ENCODE assay signal across 1 cellular context in the genomic region with DNA sequence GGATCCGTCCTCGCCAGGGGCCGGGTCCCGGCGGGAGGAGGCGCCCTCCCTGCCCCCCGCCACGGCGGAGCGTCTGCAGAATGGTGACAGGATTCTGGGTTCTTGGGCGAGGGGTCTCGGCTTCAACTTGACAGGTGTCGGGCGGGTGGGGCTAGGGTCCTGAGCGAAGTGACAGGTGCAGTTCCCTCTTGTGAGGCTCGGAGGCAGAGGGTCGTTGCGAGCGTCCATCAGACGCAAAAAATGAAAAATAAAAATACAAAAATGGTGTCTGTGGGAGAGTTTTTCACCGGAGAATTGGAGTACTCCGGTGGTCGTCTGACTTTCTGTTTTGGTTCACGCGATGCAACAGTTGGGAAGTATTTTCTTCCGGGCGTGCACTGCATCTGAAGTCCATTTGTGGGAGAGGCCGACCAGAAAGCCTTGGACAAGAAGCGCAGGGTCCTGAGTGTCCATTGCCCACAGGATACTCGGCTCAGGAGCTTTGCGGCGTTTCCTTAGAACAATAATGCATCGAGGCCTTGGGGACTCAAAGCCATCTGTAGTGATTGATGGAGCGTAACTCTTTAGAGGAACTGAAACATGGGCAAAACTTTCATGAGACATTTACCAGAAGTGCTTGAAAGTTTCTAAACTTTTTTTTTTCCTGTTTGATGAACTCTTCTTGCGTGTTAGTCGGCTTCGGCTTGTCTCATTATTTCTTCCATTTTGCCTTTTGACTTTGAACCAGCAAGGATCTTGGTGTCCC.
TF ChIP-seq lines count a peak whose summit lies in the region.

No MANE protein-coding gene starts in this region.

TF ChIP-seq in GM23338, 12 proteins besides CTCF, POLR2A, EP300 and RAD21 (continued from another document):
- TF ChIP-seq, protein P1, sequence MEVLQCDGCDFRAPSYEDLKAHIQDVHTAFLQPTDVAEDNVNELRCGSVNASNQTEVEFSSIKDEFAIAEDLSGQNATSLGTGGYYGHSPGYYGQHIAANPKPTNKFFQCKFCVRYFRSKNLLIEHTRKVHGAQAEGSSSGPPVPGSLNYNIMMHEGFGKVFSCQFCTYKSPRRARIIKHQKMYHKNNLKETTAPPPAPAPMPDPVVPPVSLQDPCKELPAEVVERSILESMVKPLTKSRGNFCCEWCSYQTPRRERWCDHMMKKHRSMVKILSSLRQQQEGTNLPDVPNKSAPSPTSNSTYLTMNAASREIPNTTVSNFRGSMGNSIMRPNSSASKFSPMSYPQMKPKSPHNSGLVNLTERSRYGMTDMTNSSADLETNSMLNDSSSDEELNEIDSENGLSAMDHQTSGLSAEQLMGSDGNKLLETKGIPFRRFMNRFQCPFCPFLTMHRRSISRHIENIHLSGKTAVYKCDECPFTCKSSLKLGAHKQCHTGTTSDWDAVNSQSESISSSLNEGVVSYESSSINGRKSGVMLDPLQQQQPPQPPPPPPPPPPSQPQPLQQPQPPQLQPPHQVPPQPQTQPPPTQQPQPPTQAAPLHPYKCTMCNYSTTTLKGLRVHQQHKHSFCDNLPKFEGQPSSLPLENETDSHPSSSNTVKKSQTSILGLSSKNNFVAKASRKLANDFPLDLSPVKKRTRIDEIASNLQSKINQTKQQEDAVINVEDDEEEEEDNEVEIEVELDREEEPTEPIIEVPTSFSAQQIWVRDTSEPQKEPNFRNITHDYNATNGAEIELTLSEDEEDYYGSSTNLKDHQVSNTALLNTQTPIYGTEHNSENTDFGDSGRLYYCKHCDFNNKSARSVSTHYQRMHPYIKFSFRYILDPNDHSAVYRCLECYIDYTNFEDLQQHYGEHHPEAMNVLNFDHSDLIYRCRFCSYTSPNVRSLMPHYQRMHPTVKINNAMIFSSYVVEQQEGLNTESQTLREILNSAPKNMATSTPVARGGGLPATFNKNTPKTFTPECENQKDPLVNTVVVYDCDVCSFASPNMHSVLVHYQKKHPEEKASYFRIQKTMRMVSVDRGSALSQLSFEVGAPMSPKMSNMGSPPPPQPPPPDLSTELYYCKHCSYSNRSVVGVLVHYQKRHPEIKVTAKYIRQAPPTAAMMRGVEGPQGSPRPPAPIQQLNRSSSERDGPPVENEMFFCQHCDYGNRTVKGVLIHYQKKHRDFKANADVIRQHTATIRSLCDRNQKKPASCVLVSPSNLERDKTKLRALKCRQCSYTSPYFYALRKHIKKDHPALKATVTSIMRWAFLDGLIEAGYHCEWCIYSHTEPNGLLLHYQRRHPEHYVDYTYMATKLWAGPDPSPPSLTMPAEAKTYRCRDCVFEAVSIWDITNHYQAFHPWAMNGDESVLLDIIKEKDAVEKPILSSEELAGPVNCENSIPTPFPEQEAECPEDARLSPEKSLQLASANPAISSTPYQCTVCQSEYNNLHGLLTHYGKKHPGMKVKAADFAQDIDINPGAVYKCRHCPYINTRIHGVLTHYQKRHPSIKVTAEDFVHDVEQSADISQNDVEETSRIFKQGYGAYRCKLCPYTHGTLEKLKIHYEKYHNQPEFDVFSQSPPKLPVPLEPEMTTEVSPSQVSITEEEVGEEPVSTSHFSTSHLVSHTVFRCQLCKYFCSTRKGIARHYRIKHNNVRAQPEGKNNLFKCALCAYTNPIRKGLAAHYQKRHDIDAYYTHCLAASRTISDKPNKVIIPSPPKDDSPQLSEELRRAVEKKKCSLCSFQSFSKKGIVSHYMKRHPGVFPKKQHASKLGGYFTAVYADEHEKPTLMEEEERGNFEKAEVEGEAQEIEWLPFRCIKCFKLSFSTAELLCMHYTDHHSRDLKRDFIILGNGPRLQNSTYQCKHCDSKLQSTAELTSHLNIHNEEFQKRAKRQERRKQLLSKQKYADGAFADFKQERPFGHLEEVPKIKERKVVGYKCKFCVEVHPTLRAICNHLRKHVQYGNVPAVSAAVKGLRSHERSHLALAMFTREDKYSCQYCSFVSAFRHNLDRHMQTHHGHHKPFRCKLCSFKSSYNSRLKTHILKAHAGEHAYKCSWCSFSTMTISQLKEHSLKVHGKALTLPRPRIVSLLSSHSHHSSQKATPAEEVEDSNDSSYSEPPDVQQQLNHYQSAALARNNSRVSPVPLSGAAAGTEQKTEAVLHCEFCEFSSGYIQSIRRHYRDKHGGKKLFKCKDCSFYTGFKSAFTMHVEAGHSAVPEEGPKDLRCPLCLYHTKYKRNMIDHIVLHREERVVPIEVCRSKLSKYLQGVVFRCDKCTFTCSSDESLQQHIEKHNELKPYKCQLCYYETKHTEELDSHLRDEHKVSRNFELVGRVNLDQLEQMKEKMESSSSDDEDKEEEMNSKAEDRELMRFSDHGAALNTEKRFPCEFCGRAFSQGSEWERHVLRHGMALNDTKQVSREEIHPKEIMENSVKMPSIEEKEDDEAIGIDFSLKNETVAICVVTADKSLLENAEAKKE (CRISPR knock-in tag; IDR thresholded peaks at IDR 0.05) = no peak
- no peak for TF ChIP-seq EZH2phosphoT487 (IDR thresholded peaks at IDR 0.05; ENCODE audit: unreplicated experiment)
- no peak for TF ChIP-seq STAT1 (IDR thresholded peaks at IDR 0.05; ENCODE audit: unreplicated experiment)
- no peak for TF ChIP-seq JUNB (IDR thresholded peaks at IDR 0.05; ENCODE audit: unreplicated experiment)
- TF ChIP-seq, protein P2, sequence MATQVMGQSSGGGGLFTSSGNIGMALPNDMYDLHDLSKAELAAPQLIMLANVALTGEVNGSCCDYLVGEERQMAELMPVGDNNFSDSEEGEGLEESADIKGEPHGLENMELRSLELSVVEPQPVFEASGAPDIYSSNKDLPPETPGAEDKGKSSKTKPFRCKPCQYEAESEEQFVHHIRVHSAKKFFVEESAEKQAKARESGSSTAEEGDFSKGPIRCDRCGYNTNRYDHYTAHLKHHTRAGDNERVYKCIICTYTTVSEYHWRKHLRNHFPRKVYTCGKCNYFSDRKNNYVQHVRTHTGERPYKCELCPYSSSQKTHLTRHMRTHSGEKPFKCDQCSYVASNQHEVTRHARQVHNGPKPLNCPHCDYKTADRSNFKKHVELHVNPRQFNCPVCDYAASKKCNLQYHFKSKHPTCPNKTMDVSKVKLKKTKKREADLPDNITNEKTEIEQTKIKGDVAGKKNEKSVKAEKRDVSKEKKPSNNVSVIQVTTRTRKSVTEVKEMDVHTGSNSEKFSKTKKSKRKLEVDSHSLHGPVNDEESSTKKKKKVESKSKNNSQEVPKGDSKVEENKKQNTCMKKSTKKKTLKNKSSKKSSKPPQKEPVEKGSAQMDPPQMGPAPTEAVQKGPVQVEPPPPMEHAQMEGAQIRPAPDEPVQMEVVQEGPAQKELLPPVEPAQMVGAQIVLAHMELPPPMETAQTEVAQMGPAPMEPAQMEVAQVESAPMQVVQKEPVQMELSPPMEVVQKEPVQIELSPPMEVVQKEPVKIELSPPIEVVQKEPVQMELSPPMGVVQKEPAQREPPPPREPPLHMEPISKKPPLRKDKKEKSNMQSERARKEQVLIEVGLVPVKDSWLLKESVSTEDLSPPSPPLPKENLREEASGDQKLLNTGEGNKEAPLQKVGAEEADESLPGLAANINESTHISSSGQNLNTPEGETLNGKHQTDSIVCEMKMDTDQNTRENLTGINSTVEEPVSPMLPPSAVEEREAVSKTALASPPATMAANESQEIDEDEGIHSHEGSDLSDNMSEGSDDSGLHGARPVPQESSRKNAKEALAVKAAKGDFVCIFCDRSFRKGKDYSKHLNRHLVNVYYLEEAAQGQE (IDR thresholded peaks at IDR 0.05; ENCODE audit: unreplicated experiment) = no peak
- no peak for TF ChIP-seq ZNF331 (CRISPR knock-in tag; IDR thresholded peaks at IDR 0.05; ENCODE audit: low read depth)
